ENCODE assay signal across 10 cellular contexts in the genomic region with DNA sequence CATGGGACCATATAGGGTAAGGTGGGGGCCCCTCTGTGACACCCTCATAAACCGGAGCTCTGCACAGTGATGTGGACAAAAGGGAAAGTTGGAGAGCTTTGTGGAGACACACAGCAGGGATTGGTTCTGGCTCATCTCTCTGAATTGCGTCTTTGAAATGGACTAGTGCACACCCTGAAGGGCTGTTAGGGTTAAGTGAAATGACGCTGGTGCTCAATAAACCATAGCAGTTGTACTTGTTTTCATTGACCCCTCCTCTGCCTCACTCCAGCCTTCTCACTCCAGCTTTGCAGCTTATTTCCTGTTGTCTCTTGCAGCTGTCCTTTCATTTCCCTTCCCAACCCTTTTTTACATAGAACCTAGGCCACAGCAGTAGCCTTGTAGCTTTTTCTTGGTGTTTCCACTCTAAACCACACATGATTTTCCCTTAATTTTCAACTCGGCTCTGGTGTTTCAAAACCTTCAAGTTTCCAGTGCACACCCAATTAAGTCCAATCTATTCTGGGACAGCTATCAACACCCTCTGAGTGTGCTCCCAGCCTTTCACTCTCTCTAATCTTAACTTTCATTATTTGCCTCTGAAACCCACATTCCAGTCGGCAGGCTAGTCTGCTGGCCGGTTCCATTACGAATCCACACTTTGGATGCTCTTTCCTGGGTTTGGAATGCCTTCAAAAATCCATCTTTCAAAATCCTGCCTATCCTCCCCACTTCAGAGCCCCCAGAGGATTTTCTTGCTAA. TPM values are rescaled to one million over a fixed set of nuclear protein-coding genes. Genes with fewer than 3 reads are reported as not detected.
DNase-seq lines count a peak whose midpoint lies in the region; ATAC-seq and TF ChIP-seq lines count a peak whose summit lies in the region.
"Had no signal": no experiment of that assay in that cellular context is flagged by ENCODE, and none has a peak within 500 bp of the region (broad histone marks: within the 10 kb centered on the region; RNA-seq: fewer than 3 reads in every experiment).

No MANE protein-coding gene starts in this region.

- H3K4me3 Mint-ChIP-seq in stimulated activated effector memory CD8-positive, alpha-beta T cell treated with anti-CD3 and anti-CD28 coated beads, Interleukin-12 subunit alpha, Interleukin-12 subunit beta, amount 100 ng/mL, for 72 hours = no peak overlapping the region

- H3K27ac ChIP-seq in right atrium auricular region (peak overlapping the region in 1 of 2 donors; percentile 13), left ventricle myocardium inferior (replicated peaks) (peak overlapping the region; percentile 77), aorta (ENCODE audit: low read depth in 1 of 2, low read length in 2 of 2) (no peak overlapping the region), foreskin keratinocyte (no peak overlapping the region)

- H3K4me1 Mint-ChIP-seq in stimulated activated effector memory CD8-positive, alpha-beta T cell treated with anti-CD3 and anti-CD28 coated beads, Interleukin-12 subunit alpha, Interleukin-12 subunit beta, amount 100 ng/mL, for 72 hours = peaks cover 6% of the 10 kb centered on the region

- TF ChIP-seq CTCF in right atrium auricular region (IDR thresholded peaks at IDR 0.05) (no peak), left ventricle myocardium inferior (IDR thresholded peaks at IDR 0.05; ENCODE audit: borderline replicate concordance) (no peak), foreskin keratinocyte (conservative IDR thresholded peaks at IDR 0.05) (no peak)

- ATAC-seq in Right ventricle myocardium superior (ENCODE audit: poor library complexity) = peak; percentile 80
- peak; percentile 31 for ATAC-seq in aorta (ENCODE audit: low FRiP score)
- no peak for ATAC-seq in foreskin keratinocyte
- no peak for ATAC-seq in stimulated activated effector memory CD8-positive, alpha-beta T cell treated with anti-CD3 and anti-CD28 coated beads, Interleukin-12 subunit alpha, Interleukin-12 subunit beta, amount 100 ng/mL, for 72 hours
- ATAC-seq in GM19455 (IDR thresholded peaks at IDR 0.05; ENCODE audit: unreplicated experiment) = no peak

- no peak for DNase-seq in Right ventricle myocardium superior
- no peak for DNase-seq in right atrium auricular region (ENCODE audit: low spot score)
- peak; percentile 16 for DNase-seq in NOMO-1 treated with DMSO at 0.1 percent for 48 hours (lab: John Stamatoyannopoulos, UW; ENCODE audit: unreplicated experiment)
- DNase-seq in left ventricle myocardium inferior = no peak
- DNase-seq in aorta = no peak
- DNase-seq in foreskin keratinocyte = no peak
- DNase-seq in stimulated activated effector memory CD8-positive, alpha-beta T cell treated with anti-CD3 and anti-CD28 coated beads, Interleukin-12 subunit alpha, Interleukin-12 subunit beta, amount 100 ng/mL, for 72 hours (ENCODE audit: low spot score in 2 of 2) = no peak

- H3K4me1 ChIP-seq in right atrium auricular region (peaks cover 0 to 20% of the 10 kb centered on the region in 2 donors), left ventricle myocardium inferior (peaks cover 45% of the 10 kb centered on the region), aorta (ENCODE audit: control insufficient read depth in 1 of 2, insufficient read depth in 2 of 2, low read length in 2 of 2) (peaks cover 0 to 8% of the 10 kb centered on the region in 2 donors), foreskin keratinocyte (peaks cover 26% of the 10 kb centered on the region)

- H3K27me3 ChIP-seq in right atrium auricular region (no peaks in the 10 kb centered on the region), left ventricle myocardium inferior (ENCODE audit: low read depth) (no peaks in the 10 kb centered on the region), aorta (ENCODE audit: control insufficient read depth in 1 of 2, insufficient read depth in 2 of 2, low read length in 1 of 2) (no peaks in the 10 kb centered on the region), foreskin keratinocyte (no peaks in the 10 kb centered on the region)

- intact Hi-C loops in Right ventricle myocardium superior (cut with DNase I) (no loop called here), left ventricle myocardium inferior (cut with micrococcal nuclease) (no loop called here), aorta (cut with DNase I) (no loop called here)

- WGBS in aorta, 2 donors = 33 to 34% methylated on average over 7 of the region's 7 CpGs

- H3K9me3 ChIP-seq in right atrium auricular region (no peaks in the 10 kb centered on the region), left ventricle myocardium inferior (replicated peaks) (no peaks in the 10 kb centered on the region), aorta (ENCODE audit: control insufficient read depth, low read length) (no peaks in the 10 kb centered on the region)

- no peaks in the 10 kb centered on the region for H3K9me3 Mint-ChIP-seq in stimulated activated effector memory CD8-positive, alpha-beta T cell treated with anti-CD3 and anti-CD28 coated beads, Interleukin-12 subunit alpha, Interleukin-12 subunit beta, amount 100 ng/mL, for 72 hours

- H3K27ac Mint-ChIP-seq in stimulated activated effector memory CD8-positive, alpha-beta T cell treated with anti-CD3 and anti-CD28 coated beads, Interleukin-12 subunit alpha, Interleukin-12 subunit beta, amount 100 ng/mL, for 72 hours = no peak overlapping the region

- no peaks in the 10 kb centered on the region for H3K36me3 Mint-ChIP-seq in stimulated activated effector memory CD8-positive, alpha-beta T cell treated with anti-CD3 and anti-CD28 coated beads, Interleukin-12 subunit alpha, Interleukin-12 subunit beta, amount 100 ng/mL, for 72 hours

- no peak overlapping the region for H3K4me3 ChIP-seq in right atrium auricular region
- peak overlapping the region; percentile 31 for H3K4me3 ChIP-seq in left ventricle myocardium inferior
- no peak overlapping the region for H3K4me3 ChIP-seq in aorta (ENCODE audit: low read length in 2 of 2)

- H3K36me3 ChIP-seq in right atrium auricular region = no peaks in the 10 kb centered on the region
- H3K36me3 ChIP-seq in left ventricle myocardium inferior = no peaks in the 10 kb centered on the region
- no peaks in the 10 kb centered on the region for H3K36me3 ChIP-seq in aorta (ENCODE audit: control insufficient read depth in 1 of 2, insufficient read depth in 2 of 2, low read length in 1 of 2)

RNA-seq across cellular contexts. Expression of gene C3orf52, which starts 6.4 kb away (rescaled TPM):
- total RNA-seq in Right ventricle myocardium superior = 2.5 TPM
- 1 to 10 TPM; 1.5 to 1.8 TPM for total RNA-seq in right atrium auricular region
- total RNA-seq in left ventricle myocardium inferior = 2.4 TPM
- 10 to 100 TPM in 1 of 2 donors, 1 to 10 TPM in 1; 9.1 to 16.8 TPM for total RNA-seq in aorta
- polyA plus RNA-seq in aorta = 1 to 10 TPM in 1 of 2 donors, under 1 TPM in 1; 0.88 to 1.3 TPM
- 8.2 and 9.2 TPM in 2 replicates for total RNA-seq in foreskin keratinocyte
- 3.2 and 4.2 TPM in 2 replicates for polyA plus RNA-seq in foreskin keratinocyte

RNA-seq across cellular contexts. Expression of gene GCSAM, which starts 40.4 kb away (rescaled TPM):
- not detected for total RNA-seq in Right ventricle myocardium superior
- under 1 TPM in 1 of 2 donors, not detected in 1; 0.12 TPM for total RNA-seq in right atrium auricular region
- 0.25 TPM for total RNA-seq in left ventricle myocardium inferior
- under 1 TPM in 1 of 2 donors, not detected in 1; 0.51 TPM for total RNA-seq in aorta
- polyA plus RNA-seq in aorta = under 1 TPM in 1 of 2 donors, not detected in 1; 0.10 TPM
- 1.3 and 1.4 TPM in 2 replicates for total RNA-seq in foreskin keratinocyte
- 0.85 and 1.2 TPM in 2 replicates for polyA plus RNA-seq in foreskin keratinocyte
- total RNA-seq: Daoy had no signal

RNA-seq across cellular contexts. Expression of gene TMPRSS7, which starts 58.1 kb away (rescaled TPM):
- total RNA-seq in Right ventricle myocardium superior (not detected), right atrium auricular region (not detected), left ventricle myocardium inferior (not detected), aorta (not detected), foreskin keratinocyte (0.03 TPM in 1 of 2 replicates, not detected in the other)
- polyA plus RNA-seq in aorta (not detected), foreskin keratinocyte (0.02 TPM in 1 of 2 replicates, not detected in the other)
- total RNA-seq: Daoy, subcutaneous adipose tissue had no signal

Comparison
In these comparisons a context has a peak if more than half of its experiments do, and no peak if none do; other contexts are left out.
1. ATAC-seq: peak in Right ventricle myocardium superior (single experiment) and aorta (single experiment); none in foreskin keratinocyte (single experiment), stimulated activated effector memory CD8-positive, alpha-beta T cell treated with anti-CD3 and anti-CD28 coated beads, Interleukin-12 subunit alpha, Interleukin-12 subunit beta, amount 100 ng/mL, for 72 hours (single experiment) and GM19455 (single experiment).